9 cellular contexts compared by ENCODE assay signal in the genomic region with DNA sequence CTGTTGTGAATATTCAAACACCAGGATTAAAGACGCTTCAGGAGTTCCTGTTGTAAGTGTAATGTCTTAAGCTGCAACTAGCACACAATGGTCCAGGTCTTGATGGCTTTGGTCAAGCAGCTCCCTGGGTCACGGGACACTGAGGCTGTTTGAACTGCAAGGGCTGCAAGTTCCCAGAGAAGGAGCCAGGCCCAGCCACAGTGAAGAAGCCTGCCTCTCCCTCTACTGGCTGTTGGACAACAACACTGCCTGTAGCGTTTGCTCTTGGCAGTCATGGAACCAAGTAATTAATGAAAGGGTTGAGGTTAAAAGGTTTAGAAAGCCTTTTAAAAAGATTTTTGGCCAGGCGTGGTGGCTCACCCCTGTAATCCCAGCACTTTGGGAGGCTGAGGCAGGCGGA. TPM values are rescaled to one million over a fixed set of nuclear protein-coding genes. Genes with fewer than 3 reads are reported as not detected.
DNase-seq lines count a peak whose midpoint lies in the region; ATAC-seq and TF ChIP-seq lines count a peak whose summit lies in the region.
"Had no signal": no experiment of that assay in that cellular context is flagged by ENCODE, and none has a peak within 500 bp of the region (broad histone marks: within the 10 kb centered on the region; RNA-seq: fewer than 3 reads in every experiment).

No MANE protein-coding gene starts in this region.

- no peak for ATAC-seq in HG03571 (IDR thresholded peaks at IDR 0.05; ENCODE audit: unreplicated experiment)

- TF ChIP-seq CTCF in kidney epithelial cell (IDR thresholded peaks at IDR 0.05; ENCODE audit: insufficient read depth, low read length, poor library complexity, severe bottlenecking), result peak; percentile 53
- TF ChIP-seq CTCF in GM20000 (IDR thresholded peaks at IDR 0.05; ENCODE audit: extremely low read depth, missing control alignments), result no peak

- peak; percentile 35 for DNase-seq in AG08396 (ENCODE audit: low spot score)
- DNase-seq in HT-29 (ENCODE audit: low spot score), result peak; percentile 73
- DNase-seq in amniotic epithelial cell (ENCODE audit: low read depth), result peak; percentile 69
- DNase-seq in kidney epithelial cell (ENCODE audit: low read depth), result no peak
- DNase-seq in GM20000 (ENCODE audit: low spot score), result no peak
- no peak for DNase-seq in NCI-H446 (lab: John Stamatoyannopoulos, UW)
- no peak for DNase-seq in NCI-H345 (lab: John Stamatoyannopoulos, UW)

- H3K4me3 ChIP-seq in kidney epithelial cell (ENCODE audit: low read depth, low read length), result no peak overlapping the region
- H3K4me3 ChIP-seq: skin epidermis had no signal

- H3K27me3 ChIP-seq in kidney epithelial cell (ENCODE audit: control insufficient read depth, insufficient read depth, low read length), result no peaks in the 10 kb centered on the region

- H3K36me3 ChIP-seq in kidney epithelial cell (ENCODE audit: control insufficient read depth, insufficient read depth, low read length), result no peaks in the 10 kb centered on the region

RNA-seq across cellular contexts. Expression of gene GUSB, which starts 31.9 kb away (rescaled TPM):
- total RNA-seq in HT-29 (2014; rRNA removed; shearing (Covaris generic)), result 67.0 and 84.3 TPM in 2 replicates
- total RNA-seq in kidney epithelial cell, result 18.8 and 20.5 TPM in 2 replicates

Comparison
In these comparisons a context has a peak if more than half of its experiments do, and no peak if none do; other contexts are left out.
1. DNase-seq: peak in AG08396 (single experiment), HT-29 (single experiment) and amniotic epithelial cell (single experiment); none in kidney epithelial cell (single experiment), GM20000 (single experiment), NCI-H446 (0 of 2) and NCI-H345 (single experiment).